ENCODE assay signal across 17 cellular contexts in the genomic region with DNA sequence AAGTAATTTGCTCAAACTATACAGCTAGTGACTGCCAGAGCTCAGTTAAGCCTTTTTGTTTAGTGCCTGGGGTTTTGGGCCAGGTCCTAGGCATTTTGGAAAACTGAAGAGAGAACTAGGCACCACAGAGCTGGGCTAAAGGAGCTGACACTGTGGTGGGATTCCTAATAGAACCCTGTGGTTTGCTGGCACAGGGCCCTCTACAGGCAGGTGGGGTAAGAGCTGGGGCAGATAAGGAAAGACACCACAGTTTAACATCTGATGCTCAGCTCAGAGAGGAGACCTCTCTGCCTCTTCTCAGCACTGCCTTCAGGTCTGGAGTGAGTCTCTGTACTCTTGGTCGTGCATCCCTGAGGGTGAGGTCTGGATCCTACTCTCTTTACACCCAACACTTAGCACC.
A peak's percentile ranks its signal among the peaks of the same experiment; 100 is the strongest.
DNase-seq lines count a peak whose midpoint lies in the region; ATAC-seq and TF ChIP-seq lines count a peak whose summit lies in the region.
"Had no signal": no experiment of that assay in that cellular context is flagged by ENCODE, and none has a peak within 500 bp of the region (broad histone marks: within the 10 kb centered on the region; RNA-seq: fewer than 3 reads in every experiment).

No MANE protein-coding gene starts in this region.

- TF ChIP-seq CTCF in GM12874 (IDR thresholded peaks at IDR 0.05; ENCODE audit: insufficient read depth, low read depth, low read length) (peak; percentile 38), OCI-LY7 (conservative IDR thresholded peaks at IDR 0.05; ENCODE audit: low read length) (peak; percentile 67), fibroblast of villous mesenchyme (IDR thresholded peaks at IDR 0.05; ENCODE audit: insufficient read depth, low read depth, low read length) (peak; percentile 4), spleen (IDR thresholded peaks at IDR 0.05 in 8 of 11, conservative IDR thresholded peaks at IDR 0.05 in 3 of 11) (no peak)

- POLR2A ChIA-PET in OCI-LY7 (lab: Charles Lee): no interaction called here

- H3K4me2 ChIP-seq in OCI-LY7 (ENCODE audit: low read length): no peak overlapping the region

- H2AFZ ChIP-seq in OCI-LY7 (ENCODE audit: low read length): no peak overlapping the region
- H2AFZ ChIP-seq: GM23248 had no signal

- H3K9me3 ChIP-seq in OCI-LY7 (ENCODE audit: low read length): no peaks in the 10 kb centered on the region
- no peaks in the 10 kb centered on the region for H3K9me3 ChIP-seq in spleen
- H3K9me3 ChIP-seq in effector memory CD4-positive, alpha-beta T cell (ENCODE audit: control insufficient read depth, low read length): no peaks in the 10 kb centered on the region
- H3K9me3 ChIP-seq: tibial nerve had no signal

- H3K27me3 ChIP-seq in spleen (replicated peaks in 1 of 7): no peaks in the 10 kb centered on the region
- no peaks in the 10 kb centered on the region for H3K27me3 ChIP-seq in effector memory CD4-positive, alpha-beta T cell (replicated peaks; ENCODE audit: control insufficient read depth, insufficient read depth, low read length, poor library complexity, severe bottlenecking)

- intact Hi-C loops in OCI-LY7 (cut with micrococcal nuclease; ENCODE audit: unreplicated experiment) (no loop called here), spleen (cut with DNase I; ENCODE audit: low total_unique reads) (no loop called here)

- no peak overlapping the region for H3K4me3 ChIP-seq in OCI-LY7 (ENCODE audit: low read depth, low read length, poor library complexity, severe bottlenecking)
- no peak overlapping the region for H3K4me3 ChIP-seq in fibroblast of villous mesenchyme (ENCODE audit: low read depth, low read length)
- no peak overlapping the region for H3K4me3 ChIP-seq in spleen
- no peak overlapping the region for H3K4me3 ChIP-seq in effector memory CD4-positive, alpha-beta T cell (ENCODE audit: insufficient read depth, low read depth, low read length, poor library complexity, severe bottlenecking)
- H3K4me3 ChIP-seq: GM23248, tibial nerve had no signal

- no peak for ATAC-seq in left lobe of liver
- ATAC-seq: activated CD4-positive, CD25-positive, alpha-beta regulatory T cell treated with anti-CD3 and anti-CD28 coated beads, Interleukin-2, amount 50 U/mL, for 24 hours; activated CD8-positive, alpha-beta memory T cell treated with anti-CD3 and anti-CD28 coated beads, Interleukin-2, amount 10 ng/mL, durations not matched to agents 7 days and 5 days; stimulated activated effector memory CD8-positive, alpha-beta T cell treated with anti-CD3 and anti-CD28 coated beads, Interleukin-12 subunit alpha, Interleukin-12 subunit beta, amount 100 ng/mL, for 72 hours had no signal

- no peak overlapping the region for H3K27ac ChIP-seq in OCI-LY7 (ENCODE audit: low read depth, low read length, poor library complexity, severe bottlenecking)
- H3K27ac ChIP-seq in spleen: no peak overlapping the region
- no peak overlapping the region for H3K27ac ChIP-seq in effector memory CD4-positive, alpha-beta T cell (ENCODE audit: insufficient read depth, low read length, poor library complexity, severe bottlenecking)
- H3K27ac ChIP-seq: GM23248, tibial nerve had no signal

- H3K9me2 ChIP-seq in OCI-LY7 (ENCODE audit: insufficient read depth, low read length): no peaks in the 10 kb centered on the region

- DNase-seq in D341Med (ENCODE audit: low spot score) (peak; percentile 51), OCI-LY7 (ENCODE audit: low spot score) (no peak), fibroblast of villous mesenchyme (ENCODE audit: low read depth) (no peak), spleen (no peak), NCI-H1092 (lab: John Stamatoyannopoulos, UW) (no peak), left lobe of liver (ENCODE audit: low spot score) (no peak)
- DNase-seq in effector memory CD4-positive, alpha-beta T cell: no peak
- DNase-seq: activated CD8-positive, alpha-beta memory T cell treated with anti-CD3 and anti-CD28 coated beads, Interleukin-2, amount 10 ng/mL, durations not matched to agents 7 days and 5 days; amniotic stem cell; central memory CD4-positive, alpha-beta T cell; GM23248; NCI-H2029 treated with DMSO at 0.1 percent for 48 hours; small intestine had no signal

- H3K36me3 ChIP-seq in OCI-LY7 (ENCODE audit: insufficient read depth, low read length): no peaks in the 10 kb centered on the region
- peaks cover 0 to 7% (median 0%) of the 10 kb centered on the region in 6 donors for H3K36me3 ChIP-seq in spleen
- H3K36me3 ChIP-seq in effector memory CD4-positive, alpha-beta T cell (ENCODE audit: control insufficient read depth, insufficient read depth, low read length): peaks cover 6% of the 10 kb centered on the region
- H3K36me3 ChIP-seq: tibial nerve had no signal

- CTCF ChIA-PET in OCI-LY7 (lab: Charles Lee; ENCODE audit: unreplicated experiment): no interaction called here

- H4K20me1 ChIP-seq in OCI-LY7 (ENCODE audit: insufficient read depth, low read length): no peaks in the 10 kb centered on the region

- H3K79me2 ChIP-seq in OCI-LY7 (ENCODE audit: insufficient read depth, low read depth, low read length): no peaks in the 10 kb centered on the region

- no peak for TF ChIP-seq POLR2A in spleen (IDR thresholded peaks at IDR 0.05)

- BruUV-seq in OCI-LY7 (replicated peaks; lab: Mats Ljungman, UMichigan): no TSS peak

- no peaks in the 10 kb centered on the region for H3K4me1 ChIP-seq in OCI-LY7 (ENCODE audit: insufficient read depth, low read length, poor library complexity, severe bottlenecking)
- no peaks in the 10 kb centered on the region for H3K4me1 ChIP-seq in spleen
- no peaks in the 10 kb centered on the region for H3K4me1 ChIP-seq in effector memory CD4-positive, alpha-beta T cell (ENCODE audit: control insufficient read depth, insufficient read depth, low read length, poor library complexity, severe bottlenecking)
- H3K4me1 ChIP-seq: tibial nerve had no signal

- WGBS in spleen, 5 donors: 71 to 93% (median 92%) methylated on average over 1 of the region's 1 CpG

Comparison
In these comparisons a context has a peak if more than half of its experiments do, and no peak if none do; other contexts are left out.
1. CTCF ChIP-seq: peak in GM12874 (single experiment), OCI-LY7 (single experiment) and fibroblast of villous mesenchyme (single experiment); none in spleen (0 of 11).